33 cellular contexts compared by ENCODE assay signal in the genomic region with DNA sequence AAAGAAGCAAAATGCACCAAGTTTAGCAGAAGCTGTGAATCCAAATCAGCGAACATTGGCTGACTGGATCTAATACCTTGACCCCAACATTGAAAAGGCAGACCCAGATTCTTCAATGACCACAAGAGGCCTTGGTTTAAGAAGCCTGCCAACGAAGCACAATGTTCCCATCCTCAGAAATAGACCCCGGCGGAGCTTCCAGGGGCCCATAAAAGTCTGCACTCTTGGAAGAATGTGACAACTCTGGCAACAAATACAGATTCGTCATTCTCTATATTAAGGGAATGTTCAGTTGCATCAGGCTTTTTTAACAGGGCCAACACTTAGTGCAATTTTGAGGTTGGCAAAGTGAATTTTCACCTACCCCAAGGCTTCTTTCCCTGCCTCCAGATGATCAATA.
DNase-seq lines count a peak whose midpoint lies in the region; ATAC-seq, FAIRE-seq and TF ChIP-seq lines count a peak whose summit lies in the region.
"Had no signal": no experiment of that assay in that cellular context is flagged by ENCODE, and none has a peak within 500 bp of the region (broad histone marks: within the 10 kb centered on the region; RNA-seq: fewer than 3 reads in every experiment).

No MANE protein-coding gene starts in this region.

- intact Hi-C loops in gastrocnemius medialis (cut with DNase I; ENCODE audit: low total_unique reads) (loop anchor here (1.0 to 10.0 kb wide), 6 partner anchors 59 to 1087 kb away; a partner anchor contains a TSS), pancreas (cut with DNase I) (no loop called here)

- TF ChIP-seq CTCF in AG10803 (conservative IDR thresholded peaks at IDR 0.05; ENCODE audit: low read length) (no peak), astrocyte (IDR thresholded peaks at IDR 0.05; ENCODE audit: insufficient read depth, low read depth, low read length) (no peak), right atrium auricular region (IDR thresholded peaks at IDR 0.05) (no peak), gastrocnemius medialis (IDR thresholded peaks at IDR 0.05 in 4 of 5, conservative IDR thresholded peaks at IDR 0.05 in 1 of 5) (no peak), WTC11 (IDR thresholded peaks at IDR 0.05) (no peak), pancreas (IDR thresholded peaks at IDR 0.05) (no peak)

- H3K9me3 Mint-ChIP-seq in astrocyte (ENCODE audit: unreplicated experiment) (peaks cover 16% of the 10 kb centered on the region), WTC11 (peaks cover 27% of the 10 kb centered on the region)
- H3K9me3 Mint-ChIP-seq: activated naive CD4-positive, alpha-beta T cell treated with anti-CD3 and anti-CD28 coated beads, Interleukin-2, amount 50 U/mL, for 24 hours had no signal

- H2AFZ ChIP-seq in astrocyte (ENCODE audit: low read depth, low read length): no peak overlapping the region

- no peak for TF ChIP-seq POLR2A in gastrocnemius medialis (IDR thresholded peaks at IDR 0.05)

- in situ Hi-C loops in gastrocnemius medialis (cut with MboI; ENCODE audit: low sequenced_read_pairs in 4 of 4): no loop called here

- H3K36me3 Mint-ChIP-seq in astrocyte (ENCODE audit: low read depth, unreplicated experiment) (no peaks in the 10 kb centered on the region), WTC11 (peaks cover 24% of the 10 kb centered on the region)

- no peak overlapping the region for H3K4me3 ChIP-seq in AG10803 (ENCODE audit: low read length)
- no peak overlapping the region for H3K4me3 ChIP-seq in astrocyte (ENCODE audit: insufficient read depth, low read depth, low read length)
- no peak overlapping the region for H3K4me3 ChIP-seq in right atrium auricular region
- H3K4me3 ChIP-seq in gastrocnemius medialis: no peak overlapping the region
- H3K4me3 ChIP-seq in pancreas: no peak overlapping the region
- H3K4me3 ChIP-seq: A549, coronary artery, thyroid gland had no signal

- no peaks in the 10 kb centered on the region for H3K27me3 ChIP-seq in astrocyte (ENCODE audit: insufficient read depth, low read length)
- H3K27me3 ChIP-seq in right atrium auricular region: no peaks in the 10 kb centered on the region
- no peaks in the 10 kb centered on the region for H3K27me3 ChIP-seq in gastrocnemius medialis
- no peaks in the 10 kb centered on the region for H3K27me3 ChIP-seq in pancreas
- H3K27me3 ChIP-seq: BE2C, thyroid gland had no signal

- H4K20me1 ChIP-seq in astrocyte (ENCODE audit: insufficient read depth, low read length): no peaks in the 10 kb centered on the region

- H3K4me1 ChIP-seq in astrocyte (ENCODE audit: insufficient read depth, low read length): no peaks in the 10 kb centered on the region
- peaks cover 0 to 15% of the 10 kb centered on the region in 2 donors for H3K4me1 ChIP-seq in right atrium auricular region
- peaks cover 25 to 37% of the 10 kb centered on the region in 2 donors for H3K4me1 ChIP-seq in gastrocnemius medialis
- no peaks in the 10 kb centered on the region for H3K4me1 ChIP-seq in pancreas
- H3K4me1 ChIP-seq: A549, BE2C, thyroid gland had no signal

- no peaks in the 10 kb centered on the region for H3K4me1 Mint-ChIP-seq in astrocyte (ENCODE audit: low read depth, unreplicated experiment)
- peaks cover 14% of the 10 kb centered on the region for H3K4me1 Mint-ChIP-seq in WTC11
- H3K4me1 Mint-ChIP-seq: activated naive CD4-positive, alpha-beta T cell treated with anti-CD3 and anti-CD28 coated beads, Interleukin-2, amount 50 U/mL, for 24 hours; CD8-positive, alpha-beta memory T cell; nephron; stimulated activated naive CD8-positive, alpha-beta T cell treated with anti-CD3 and anti-CD28 coated beads, Interleukin-15, amount 100 ng/mL, for 72 hours had no signal

- H3K36me3 ChIP-seq in astrocyte (ENCODE audit: insufficient read depth, low read length): no peaks in the 10 kb centered on the region
- no peaks in the 10 kb centered on the region for H3K36me3 ChIP-seq in right atrium auricular region
- H3K36me3 ChIP-seq in gastrocnemius medialis: no peaks in the 10 kb centered on the region
- no peaks in the 10 kb centered on the region for H3K36me3 ChIP-seq in pancreas
- H3K36me3 ChIP-seq: BE2C, thyroid gland had no signal

- H3K9ac ChIP-seq in astrocyte (ENCODE audit: low read length): no peak overlapping the region
- H3K9ac ChIP-seq: KMS-11 had no signal

- no peak overlapping the region for H3K27ac ChIP-seq in astrocyte (ENCODE audit: low read depth, low read length)
- H3K27ac ChIP-seq in right atrium auricular region: peak overlapping the region; percentile 40 to 74
- H3K27ac ChIP-seq in gastrocnemius medialis: peak overlapping the region; percentile 74 to 87 (median 80)
- no peak overlapping the region for H3K27ac ChIP-seq in pancreas
- H3K27ac ChIP-seq: A549, coronary artery, epithelial cell of prostate, KMS-11, thyroid gland had no signal

- CTCF ChIA-PET in WTC11 (lab: Charles Lee): interaction anchor here (1.4 kb wide), 1 partner anchor 118 kb away, joined by 3 read pairs; no protein-coding TSS in a partner anchor

- H3K4me2 ChIP-seq in astrocyte (ENCODE audit: low read length): no peak overlapping the region
- H3K4me2 ChIP-seq: A549, KMS-11 had no signal

- no peak overlapping the region for H3K4me3 Mint-ChIP-seq in astrocyte (ENCODE audit: unreplicated experiment)
- no peak overlapping the region for H3K4me3 Mint-ChIP-seq in WTC11
- H3K4me3 Mint-ChIP-seq: activated CD8-positive, alpha-beta T cell treated with anti-CD3 and anti-CD28 coated beads, Interleukin-2, amount 10 ng/mL, durations not matched to agents 7 days and 5 days; activated naive CD4-positive, alpha-beta T cell treated with anti-CD3 and anti-CD28 coated beads, Interleukin-2, amount 50 U/mL, for 24 hours; CD8-positive, alpha-beta memory T cell; nephron; stimulated activated naive CD8-positive, alpha-beta T cell treated with anti-CD3 and anti-CD28 coated beads, Interleukin-15, amount 100 ng/mL, for 72 hours had no signal

- H3K27ac Mint-ChIP-seq in astrocyte (ENCODE audit: unreplicated experiment) (no peak overlapping the region), WTC11 (no peak overlapping the region)
- H3K27ac Mint-ChIP-seq: activated CD8-positive, alpha-beta T cell treated with anti-CD3 and anti-CD28 coated beads, Interleukin-2, amount 10 ng/mL, durations not matched to agents 7 days and 5 days; activated naive CD4-positive, alpha-beta T cell treated with anti-CD3 and anti-CD28 coated beads, Interleukin-2, amount 50 U/mL, for 24 hours; activated T-helper 2 cell treated with anti-CD3 and anti-CD28 coated beads, Interferon-gamma antibody, Interleukin-2, Interleukin-4, amounts not matched to agents 10 μg/mL and 5 μg/mL and 100 μg/mL, durations not matched to agents 14 hours and 24 hours and 36 hours; nephron had no signal

- H3K9me3 ChIP-seq in astrocyte (ENCODE audit: insufficient read depth, low read depth, low read length) (no peaks in the 10 kb centered on the region), right atrium auricular region (peaks cover 0 to 7% of the 10 kb centered on the region in 2 donors), gastrocnemius medialis (no peaks in the 10 kb centered on the region), pancreas (no peaks in the 10 kb centered on the region)
- H3K9me3 ChIP-seq: A549, BE2C, thyroid gland had no signal

- POLR2A ChIA-PET in WTC11 (lab: Charles Lee): no interaction called here

- WGBS in pancreas, 2 donors: 78 to 82% methylated on average over 5 of the region's 5 CpGs

- H3K27me3 Mint-ChIP-seq in astrocyte (ENCODE audit: low read depth, unreplicated experiment): peaks cover 9% of the 10 kb centered on the region
- no peaks in the 10 kb centered on the region; the same call in 1 of the 2 replicates for H3K27me3 Mint-ChIP-seq in WTC11 (ENCODE audit: low read depth)
- H3K27me3 Mint-ChIP-seq: activated naive CD4-positive, alpha-beta T cell treated with anti-CD3 and anti-CD28 coated beads, Interleukin-2, amount 50 U/mL, for 24 hours; stimulated activated naive CD8-positive, alpha-beta T cell treated with anti-CD3 and anti-CD28 coated beads, Interleukin-15, amount 100 ng/mL, for 72 hours had no signal

- peak; percentile 30 for DNase-seq in AG10803 (ENCODE audit: low read depth)
- DNase-seq in astrocyte (ENCODE audit: low read depth): peak; percentile 14
- no peak for DNase-seq in right atrium auricular region (ENCODE audit: low spot score)
- DNase-seq in gastrocnemius medialis: peak; percentile 69 to 84
- DNase-seq in WTC11 (ENCODE audit: low spot score): no peak
- DNase-seq in pancreas: no peak
- DNase-seq in NCI-H2171 (lab: John Stamatoyannopoulos, UW): no peak
- no peak for DNase-seq in activated gamma-delta T cell (lab: John Stamatoyannopoulos, UW)
- DNase-seq: activated CD8-positive, alpha-beta T cell treated with anti-CD3 and anti-CD28 coated beads, Interleukin-2, amount 10 ng/mL, durations not matched to agents 7 days and 5 days; activated T-cell treated with anti-CD3 and anti-CD28 coated beads for 4 hours; BE2C; CD8-positive, alpha-beta memory T cell; DMS153; effector memory CD4-positive, alpha-beta T cell; HCEC 1CT; mammary epithelial cell; MM.1S; NCI-H1105 treated with DMSO at 0.1 percent for 48 hours; NCI-H1930; PC-3; retina; stimulated activated CD4-positive, alpha-beta T cell treated with anti-CD3 and anti-CD28 coated beads, Interleukin-2, amount 100 ng/mL, for 48 hours; stimulated activated naive CD8-positive, alpha-beta T cell treated with anti-CD3 and anti-CD28 coated beads, Interleukin-15, amount 100 ng/mL, for 72 hours; T-helper 2 cell; thyroid gland had no signal

- ATAC-seq in gastrocnemius medialis (peak; percentile 89 to 91), WTC11 (no peak), pancreas (no peak)
- ATAC-seq: A549; activated CD8-positive, alpha-beta T cell treated with anti-CD3 and anti-CD28 coated beads, Interleukin-2, amount 10 ng/mL, durations not matched to agents 7 days and 5 days; PC-3; stimulated activated naive CD8-positive, alpha-beta T cell treated with anti-CD3 and anti-CD28 coated beads, Interleukin-15, amount 100 ng/mL, for 72 hours had no signal

- FAIRE-seq in astrocyte (lab: Jason Lieb, UNC) (no peak), pancreas (lab: Jason Lieb, UNC) (no peak)
- FAIRE-seq: A549, GM12892 had no signal

- no peaks in the 10 kb centered on the region for H3K79me2 ChIP-seq in astrocyte (ENCODE audit: insufficient read depth, low read length)

TF ChIP-seq in WTC11, 78 proteins besides CTCF, POLR2A, EP300 and RAD21 (continues in another document):
- no peak for TF ChIP-seq ZNF423 (CRISPR knock-in tag; IDR thresholded peaks at IDR 0.05)

Comparison
In these comparisons a context has a peak if more than half of its experiments do, and no peak if none do; other contexts are left out.
1. DNase-seq: peak in AG10803 (single experiment), astrocyte (single experiment) and gastrocnemius medialis (2 of 2); none in right atrium auricular region (single experiment), WTC11 (single experiment), pancreas (0 of 6), NCI-H2171 (single experiment) and activated gamma-delta T cell (single experiment).
2. H3K27ac ChIP-seq: peak in right atrium auricular region (2 of 2) and gastrocnemius medialis (4 of 4); none in astrocyte (single experiment) and pancreas (0 of 4).
3. ATAC-seq: peak in gastrocnemius medialis (2 of 2); none in WTC11 (single experiment) and pancreas (0 of 4).